Comparison of ENCODE assay signal across 8 cellular contexts in genomic region chr4:120922390-120923200, GRCh38. TPM values are rescaled to one million over a fixed set of nuclear protein-coding genes. Genes with fewer than 3 reads are reported as not detected.
DNase-seq lines count a peak whose midpoint lies in the region; ATAC-seq and TF ChIP-seq lines count a peak whose summit lies in the region.

PRDM5 (minus strand) TSS chr4:120922726; CDS start chr4:120922608, 118 bp downstream.

- H3K4me3 Mint-ChIP-seq in GM23338 = peak within 1 kb of the TSS; percentile 84
- peak within 1 kb of the TSS; percentile 97 for H3K4me3 Mint-ChIP-seq in T-helper 17 cell

- no peaks in the 10 kb centered on the region; the same call in 2 of the 3 replicates for H3K9me3 Mint-ChIP-seq in GM23338

- dilution Hi-C loops in mammary epithelial cell (cut with HindIII; ENCODE audit: low sequenced_read_pairs) = no loop called here

- intact Hi-C loops in mammary epithelial cell (cut with micrococcal nuclease) = loop anchor here (10.0 kb wide), 2 partner anchors 172 to 382 kb away; no protein-coding TSS in a partner anchor

- H3K36me3 ChIP-seq in GM23338 (ENCODE audit: insufficient read depth) (no peaks in the 10 kb centered on the region), mammary epithelial cell (ENCODE audit: insufficient read depth, low read length) (no peaks in the 10 kb centered on the region)

- H3K27ac Mint-ChIP-seq in GM23338 = peak within 1 kb of the TSS; percentile 98
- peak within 1 kb of the TSS; percentile 47 for H3K27ac Mint-ChIP-seq in T-helper 17 cell

- peaks cover 35% of the 10 kb centered on the region for H3K4me1 ChIP-seq in GM23338 (ENCODE audit: insufficient read depth)
- H3K4me1 ChIP-seq in mammary epithelial cell (ENCODE audit: insufficient read depth, low read length) = peaks cover 13% of the 10 kb centered on the region

- no peaks in the 10 kb centered on the region; the same call in 1 of the 2 replicates for H3K9me2 ChIP-seq in GM23338 (ENCODE audit: insufficient read depth)

- CTCF ChIA-PET in mammary epithelial cell (lab: Charles Lee; ENCODE audit: low non-redundant PET) = no interaction called here

- no peaks in the 10 kb centered on the region for H3F3A ChIP-seq in GM23338 (replicated peaks; ENCODE audit: low read depth)

- H3K4me2 ChIP-seq in GM23338 = peak within 1 kb of the TSS; percentile 76
- H3K4me2 ChIP-seq in mammary epithelial cell (ENCODE audit: insufficient read depth, low read depth, low read length) = peak within 1 kb of the TSS; percentile 97

- H4K20me1 ChIP-seq in GM23338 (replicated peaks; ENCODE audit: insufficient read depth) (no peaks in the 10 kb centered on the region), mammary epithelial cell (ENCODE audit: insufficient read depth, low read length) (no peaks in the 10 kb centered on the region)

- H3K27me3 ChIP-seq in GM23338 (ENCODE audit: insufficient read depth) = no peaks in the 10 kb centered on the region
- no peaks in the 10 kb centered on the region for H3K27me3 ChIP-seq in mammary epithelial cell (ENCODE audit: insufficient read depth, low read length)

- 4% methylated on average over 31 of the region's 85 CpGs for WGBS in mammary epithelial cell (ENCODE audit: low coverage, missing lambda C conversion rate)

- H3K36me3 Mint-ChIP-seq in GM23338 (ENCODE audit: low read depth) = peaks cover 8% of the 10 kb centered on the region; the same call in 1 of the 3 replicates
- peaks cover 7% of the 10 kb centered on the region for H3K36me3 Mint-ChIP-seq in T-helper 17 cell (ENCODE audit: low read depth)

- DNase-seq in GM23338 (ENCODE audit: low spot score) = peak; percentile 86
- no peak for DNase-seq in T-helper 17 cell
- peak; percentile 35 for DNase-seq in mammary epithelial cell
- DNase-seq in putamen (ENCODE audit: low spot score) = peak; percentile 12
- no peak for DNase-seq in DMS79 treated with DMSO at 0.1 percent for 48 hours (lab: John Stamatoyannopoulos, UW)

- H3K4me3 ChIP-seq in GM23338 = peak within 1 kb of the TSS; percentile 74
- H3K4me3 ChIP-seq in mammary epithelial cell (replicated peaks in 1 of 3; ENCODE audit: insufficient read depth in 1 of 3, low read depth in 2 of 3, low read length in 3 of 3) = peak within 1 kb of the TSS; percentile 78 to 92 (median 82)
- peak within 1 kb of the TSS; percentile 81 for H3K4me3 ChIP-seq in iPS-11a (ENCODE audit: low read depth, low read length)

- peak; percentile 87 for ATAC-seq in GM23338
- peak; percentile 49 for ATAC-seq in T-helper 17 cell
- ATAC-seq in GM21737 (IDR thresholded peaks at IDR 0.05; ENCODE audit: unreplicated experiment) = no peak

- H3K79me2 ChIP-seq in GM23338 (replicated peaks; ENCODE audit: insufficient read depth) (peaks cover 35% of the 10 kb centered on the region), mammary epithelial cell (ENCODE audit: insufficient read depth, low read length) (peaks cover 11% of the 10 kb centered on the region)

- in situ Hi-C loops in mammary epithelial cell (cut with MboI; ENCODE audit: low sequenced_read_pairs in 2 of 2) = no loop called here

- peak; percentile 17; the same call in 1 of the 2 replicates for TF ChIP-seq CTCF in 22Rv1 (IDR thresholded peaks at IDR 0.05)
- TF ChIP-seq CTCF in GM23338 (conservative IDR thresholded peaks at IDR 0.05; ENCODE audit: low read depth in 2 of 2) = no peak
- TF ChIP-seq CTCF in mammary epithelial cell (conservative IDR thresholded peaks at IDR 0.05 in 1 of 2, IDR thresholded peaks at IDR 0.05 in 1 of 2; ENCODE audit: extremely low read depth in 1 of 2, insufficient read depth in 1 of 2, low read depth in 1 of 2, low read length in 2 of 2) = peak in 1 of 2 donors; percentile 45

- peaks cover 9% of the 10 kb centered on the region for H3K27me3 Mint-ChIP-seq in GM23338 (ENCODE audit: insufficient read depth, low read depth, poor library complexity)
- H3K27me3 Mint-ChIP-seq in T-helper 17 cell = peaks cover 48% of the 10 kb centered on the region

- TSS peak; percentile 45 for BruUV-seq in mammary epithelial cell (replicated peaks; lab: Mats Ljungman, UMichigan)

- H3K4me1 Mint-ChIP-seq in GM23338 = peaks cover 42% of the 10 kb centered on the region
- peaks cover 7% of the 10 kb centered on the region for H3K4me1 Mint-ChIP-seq in T-helper 17 cell

- peak within 1 kb of the TSS; percentile 52; the same call in 1 of the 2 replicates for H2AFZ ChIP-seq in GM23338
- H2AFZ ChIP-seq in mammary epithelial cell (ENCODE audit: low read depth, low read length) = peak within 1 kb of the TSS; percentile 97

- peak within 1 kb of the TSS; percentile 78 for H3K9ac ChIP-seq in mammary epithelial cell (ENCODE audit: insufficient read depth, low read length)

- no peaks in the 10 kb centered on the region for H3K9me3 ChIP-seq in T-helper 17 cell (ENCODE audit: control insufficient read depth, low read length, poor library complexity, severe bottlenecking)
- H3K9me3 ChIP-seq in mammary epithelial cell (replicated peaks; ENCODE audit: insufficient read depth, low read length) = no peaks in the 10 kb centered on the region

- H3K27ac ChIP-seq in 22Rv1 (peak within 1 kb of the TSS; percentile 54), GM23338 (ENCODE audit: low read depth) (peak within 1 kb of the TSS; percentile 94), mammary epithelial cell (ENCODE audit: insufficient read depth, low read depth, low read length) (peak within 1 kb of the TSS; percentile 77)

TF ChIP-seq in GM23338, 12 proteins besides CTCF, POLR2A, EP300 and RAD21:
- no peak for TF ChIP-seq ZNF331 (CRISPR knock-in tag; IDR thresholded peaks at IDR 0.05; ENCODE audit: low read depth)
- peak; percentile 42; the same call in 1 of the 2 replicates for TF ChIP-seq CREB1 (CRISPR knock-in tag; IDR thresholded peaks at IDR 0.05; ENCODE audit: low read depth)
- peak; percentile 43 for TF ChIP-seq POLR2AphosphoS5 (IDR thresholded peaks at IDR 0.05; ENCODE audit: low read depth)
- TF ChIP-seq ZNF462 (CRISPR knock-in tag; IDR thresholded peaks at IDR 0.05) = 0 out of 2 replicates have a peak, but pooled peaks have one; percentile 47

RNA-seq across cellular contexts. Expression of gene PRDM5, which starts in this region (rescaled TPM):
- total RNA-seq in GM23338 (2014; rRNA removed; shearing (Covaris generic)) = 31.8 and 40.4 TPM in 2 replicates
- polyA plus RNA-seq in GM23338 (2016; fragmentation: Nextera tagmentation; extraction: Ambion mirVana) = 10.3 and 11.2 TPM in 2 replicates
- total RNA-seq in T-helper 17 cell = under 1 TPM in 1 of 2 donors, not detected in 1; 0.15 TPM
- 10 to 100 TPM in 1 of 2 donors, 1 to 10 TPM in 1; 7.9 to 19.0 TPM for total RNA-seq in mammary epithelial cell
- polyA plus RNA-seq in mammary epithelial cell = 2.6 TPM
- polyA minus RNA-seq in mammary epithelial cell = 1.6 TPM

Comparison
In these comparisons a context has a peak if more than half of its experiments do, and no peak if none do; other contexts are left out.
1. RNA of gene PRDM5 (total RNA-seq): 31.8 to 40.4 TPM in GM23338 and 7.9 to 19.0 TPM in mammary epithelial cell; 0.15 TPM in T-helper 17 cell; every median in the first group is over 4 times any median in the second.
2. Peak in ATAC-seq in T-helper 17 cell; RNA of the gene not detected or under 1 TPM.
3. DNase-seq: peak in GM23338 (single experiment), mammary epithelial cell (single experiment) and putamen (single experiment); none in T-helper 17 cell (0 of 3) and DMS79 treated with DMSO at 0.1 percent for 48 hours (single experiment).
4. Peak in every context shown above with its lines, with median percentiles within 50 percentile points of each other: H3K27ac ChIP-seq and H3K4me3 ChIP-seq.